In genomic region chr5:111598996-111599395, GRCh38 we compare ENCODE assay signal across 8 cellular contexts.
"Had no signal": no experiment of that assay in that cellular context is flagged by ENCODE, and none has a peak within 500 bp of the region (broad histone marks: within the 10 kb centered on the region; RNA-seq: fewer than 3 reads in every experiment).

No MANE protein-coding gene starts in this region.

- H2AFZ ChIP-seq: GM23248 had no signal

- H3K36me3 ChIP-seq: HAP-1 had no signal

- H3K4me1 ChIP-seq: HAP-1 had no signal

- H3K4me3 ChIP-seq: GM23248, HAP-1 had no signal

- H3K27ac ChIP-seq: GM23248, HL-60 had no signal

- DNase-seq: GM23248, GOT3, H7, HFFc6 had no signal

- H3K9ac ChIP-seq: GM23248 had no signal

- H3K9me3 ChIP-seq: HAP-1 had no signal

- ATAC-seq: HCT116, HepG2 had no signal
